ENCODE assay signal across 8 cellular contexts in genomic region chr7:92609921-92610518, GRCh38. TPM values are rescaled to one million over a fixed set of nuclear protein-coding genes. Genes with fewer than 3 reads are reported as not detected.
DNase-seq lines count a peak whose midpoint lies in the region; ATAC-seq and TF ChIP-seq lines count a peak whose summit lies in the region.

No MANE protein-coding gene starts in this region.

- DNase-seq in CD14-positive monocyte (ENCODE audit: low spot score) (no peak), SKM-1 treated with dmso at 0.1 percent for 144 hours (lab: John Stamatoyannopoulos, UW; ENCODE audit: unreplicated experiment) (peak; percentile 33), OCI-M2 (lab: John Stamatoyannopoulos, UW; ENCODE audit: unreplicated experiment) (no peak)

- TF ChIP-seq CTCF in CD14-positive monocyte (IDR thresholded peaks at IDR 0.05) (peak; percentile 64), gastroesophageal sphincter (IDR thresholded peaks at IDR 0.05) (peak; percentile 26 to 42 (median 36))

- no peak for TF ChIP-seq EP300 in gastroesophageal sphincter (IDR thresholded peaks at IDR 0.05)

- peaks cover 8 to 9% of the 10 kb centered on the region in 2 donors for H3K36me3 Mint-ChIP-seq in CD14-positive monocyte

- no peaks in the 10 kb centered on the region for H3K27me3 Mint-ChIP-seq in CD14-positive monocyte (ENCODE audit: low read depth in 3 of 3)

- no peaks in the 10 kb centered on the region for H3K27me3 ChIP-seq in gastroesophageal sphincter

- ATAC-seq in GM18868 (IDR thresholded peaks at IDR 0.05; ENCODE audit: unreplicated experiment) (peak; percentile 62), gastroesophageal sphincter (no peak), HG03439 (IDR thresholded peaks at IDR 0.05; ENCODE audit: unreplicated experiment) (no peak), GM21737 (IDR thresholded peaks at IDR 0.05; ENCODE audit: unreplicated experiment) (no peak), HG02588 (IDR thresholded peaks at IDR 0.05; ENCODE audit: unreplicated experiment) (no peak)

- no peak for TF ChIP-seq POLR2A in gastroesophageal sphincter (IDR thresholded peaks at IDR 0.05)

- no peak overlapping the region for H3K27ac Mint-ChIP-seq in CD14-positive monocyte

- no peak overlapping the region for H3K4me3 Mint-ChIP-seq in CD14-positive monocyte

- no peak overlapping the region for H3K4me3 ChIP-seq in gastroesophageal sphincter

- no peaks in the 10 kb centered on the region for H3K9me3 Mint-ChIP-seq in CD14-positive monocyte

- no peak overlapping the region for H3K27ac ChIP-seq in gastroesophageal sphincter

- 31% methylated on average over 5 of the region's 5 CpGs for WGBS in gastroesophageal sphincter (ENCODE audit: low coverage in 1 of 2), 2 donors

- intact Hi-C loops in CD14-positive monocyte (cut with micrococcal nuclease): loop anchor here (10.0 kb wide), 1 partner anchor 445 kb away; no protein-coding TSS in a partner anchor

- peaks cover 0 to 28% (median 0%) of the 10 kb centered on the region in 3 donors for H3K4me1 ChIP-seq in gastroesophageal sphincter

- peaks cover 2% of the 10 kb centered on the region for H3K4me1 Mint-ChIP-seq in CD14-positive monocyte

- H3K9me3 ChIP-seq in gastroesophageal sphincter: no peaks in the 10 kb centered on the region

- peaks cover 0 to 5% of the 10 kb centered on the region in 2 donors for H3K36me3 ChIP-seq in gastroesophageal sphincter

RNA-seq across cellular contexts. Expression of gene FAM133B, which starts 19.8 kb away (rescaled TPM):
- 1 to 10 TPM; 5.8 to 9.3 TPM for polyA plus RNA-seq in CD14-positive monocyte
- total RNA-seq in gastroesophageal sphincter: 10 to 100 TPM; 16.4 to 27.9 (median 26.9) TPM
